In the genomic region with DNA sequence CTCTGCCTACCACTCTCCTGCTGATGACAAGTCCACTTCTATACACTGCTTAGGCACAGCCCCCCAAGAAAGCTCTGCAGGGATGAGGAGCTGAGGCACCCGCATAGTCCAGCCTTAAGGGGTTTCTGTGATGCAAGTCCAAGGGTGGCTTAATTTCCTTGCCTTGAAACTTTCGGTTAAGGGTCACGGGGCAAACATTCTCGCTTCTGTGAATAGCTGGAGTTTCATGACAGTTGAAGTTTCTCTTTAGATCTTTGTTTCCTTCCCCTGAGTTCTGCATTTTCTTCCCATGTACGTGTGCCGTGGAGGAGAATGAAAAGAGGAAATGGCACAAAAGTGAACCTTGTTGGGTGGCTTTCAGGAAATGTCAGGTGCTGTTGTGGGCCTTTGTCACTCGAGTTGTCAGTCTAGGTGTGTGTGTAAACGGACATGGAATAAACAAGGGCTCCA, we compare ENCODE assay signal across 8 cellular contexts. TPM values are rescaled to one million over a fixed set of nuclear protein-coding genes. Genes with fewer than 3 reads are reported as not detected.
DNase-seq lines count a peak whose midpoint lies in the region; ATAC-seq, FAIRE-seq and TF ChIP-seq lines count a peak whose summit lies in the region.

No MANE protein-coding gene starts in this region.

- no peak overlapping the region for H3K4me3 Mint-ChIP-seq in osteocyte (ENCODE audit: unreplicated experiment)

- no peak overlapping the region for H3K27ac Mint-ChIP-seq in osteocyte (ENCODE audit: unreplicated experiment)

- H3K27me3 Mint-ChIP-seq in osteocyte (ENCODE audit: unreplicated experiment), result peaks cover 36% of the 10 kb centered on the region

- H3K36me3 Mint-ChIP-seq in osteocyte (ENCODE audit: unreplicated experiment), result no peaks in the 10 kb centered on the region

- no peaks in the 10 kb centered on the region for H3K36me3 ChIP-seq in right lobe of liver

- peak overlapping the region in 1 of 3 donors; percentile 43 for H3K27ac ChIP-seq in right lobe of liver

- intact Hi-C loops in right lobe of liver (cut with DNase I), result no loop called here

- ATAC-seq in GM21619 (IDR thresholded peaks at IDR 0.05; ENCODE audit: unreplicated experiment) (peak; percentile 78), right lobe of liver (peak; percentile 15 to 56 (median 26))

- no peak overlapping the region for H3K4me3 ChIP-seq in right lobe of liver

- no peaks in the 10 kb centered on the region for H3K27me3 ChIP-seq in right lobe of liver

- FAIRE-seq in GM18507 (lab: Jason Lieb, UNC), result peak; percentile 97

- 62% methylated on average over 8 of the region's 8 CpGs for WGBS in right lobe of liver (ENCODE audit: insufficient coverage, low coverage, low lambda C conversion rate, missing lambda C conversion rate)

- H3K4me1 Mint-ChIP-seq in osteocyte (ENCODE audit: unreplicated experiment), result peaks cover 16% of the 10 kb centered on the region

- H3K9me3 Mint-ChIP-seq in osteocyte (ENCODE audit: unreplicated experiment), result no peaks in the 10 kb centered on the region

- no peak for DNase-seq in GM18507 (ENCODE audit: extremely low spot score, insufficient read length, low read depth)
- peak; percentile 74 for DNase-seq in Kasumi-1 (lab: John Stamatoyannopoulos, UW)
- no peak for DNase-seq in right lobe of liver
- no peak for DNase-seq in DMS 273 treated with DMSO at 0.1 percent for 48 hours (lab: John Stamatoyannopoulos, UW)
- DNase-seq in osteocyte (ENCODE audit: extremely low spot score, unreplicated experiment), result no peak
- no peak for DNase-seq in T1000 (lab: John Stamatoyannopoulos, UW)
- DNase-seq in HT-29 (ENCODE audit: low spot score), result no peak

- no peak for TF ChIP-seq POLR2A in right lobe of liver (IDR thresholded peaks at IDR 0.05)

- peaks cover 0 to 10% (median 0%) of the 10 kb centered on the region in 4 donors for H3K4me1 ChIP-seq in right lobe of liver

- no peaks in the 10 kb centered on the region for H3K9me3 ChIP-seq in right lobe of liver

- TF ChIP-seq CTCF in right lobe of liver (IDR thresholded peaks at IDR 0.05) (no peak), osteocyte (IDR thresholded peaks at IDR 0.05) (no peak)

RNA-seq across cellular contexts. Expression of gene GPR160, which starts 7.0 kb away (rescaled TPM):
- 1 to 10 TPM; 1.0 to 4.2 (median 1.6) TPM for total RNA-seq in right lobe of liver
- total RNA-seq in osteocyte, result 0.27 TPM in 1 of 2 replicates, not detected in the other
- total RNA-seq in HT-29 (2014; rRNA removed; shearing (Covaris generic)), result 21.2 and 32.1 TPM in 2 replicates

Comparison
In these comparisons a context has a peak if more than half of its experiments do, and no peak if none do; other contexts are left out.
1. DNase-seq: peak in Kasumi-1 (2 of 2); none in GM18507 (single experiment), right lobe of liver (0 of 3), DMS 273 treated with DMSO at 0.1 percent for 48 hours (single experiment), osteocyte (single experiment), T1000 (single experiment) and HT-29 (single experiment).